8 cellular contexts compared by ENCODE assay signal in the genomic region with DNA sequence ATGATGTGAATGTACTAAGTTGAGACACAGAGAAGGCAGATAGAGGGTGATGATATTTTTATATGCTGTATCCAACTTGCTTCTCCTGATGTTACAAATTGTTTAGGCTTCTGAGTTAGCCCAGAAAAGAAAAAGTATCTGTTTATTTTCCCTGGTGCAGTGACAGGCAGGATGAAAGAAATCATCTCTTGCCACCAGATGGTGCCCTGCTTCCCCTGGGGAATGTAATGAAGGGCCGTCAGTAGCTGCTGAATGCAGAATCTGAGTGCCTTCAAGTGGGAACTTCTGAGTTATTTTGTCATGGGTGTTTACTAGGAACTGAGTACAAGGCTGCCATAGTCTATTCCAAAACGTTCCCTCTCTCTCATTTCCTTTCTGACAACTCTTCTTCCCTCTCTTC.
DNase-seq lines count a peak whose midpoint lies in the region; ATAC-seq, FAIRE-seq and TF ChIP-seq lines count a peak whose summit lies in the region.

No MANE protein-coding gene starts in this region.

- no peaks in the 10 kb centered on the region for H3K79me2 ChIP-seq in SK-N-SH (ENCODE audit: insufficient read depth)
- H3K79me2 ChIP-seq in Loucy (ENCODE audit: insufficient read depth, low read length) = no peaks in the 10 kb centered on the region
- H3K79me2 ChIP-seq in keratinocyte (ENCODE audit: control insufficient read depth, insufficient read depth, low read length) = no peaks in the 10 kb centered on the region

- no peak overlapping the region for H3K4me2 ChIP-seq in SK-N-SH
- H3K4me2 ChIP-seq in Loucy (ENCODE audit: low read depth, low read length, poor library complexity, severe bottlenecking) = no peak overlapping the region
- no peak overlapping the region for H3K4me2 ChIP-seq in keratinocyte (ENCODE audit: control insufficient read depth, extremely low read depth, insufficient read depth, low read depth, low read length)

- H2AFZ ChIP-seq in SK-N-SH (ENCODE audit: low read depth) (no peak overlapping the region), Loucy (ENCODE audit: low read length) (peak overlapping the region; percentile 82), keratinocyte (ENCODE audit: control insufficient read depth, low read length) (no peak overlapping the region)

- H4K20me1 ChIP-seq in SK-N-SH (ENCODE audit: insufficient read depth) (no peaks in the 10 kb centered on the region), Loucy (ENCODE audit: insufficient read depth, low read length, poor library complexity, severe bottlenecking) (no peaks in the 10 kb centered on the region), keratinocyte (ENCODE audit: control insufficient read depth, extremely low read depth, insufficient read depth, low read length) (no peaks in the 10 kb centered on the region)

- peak; percentile 42; the same call in 1 of the 2 replicates for TF ChIP-seq CTCF in SK-N-SH (IDR thresholded peaks at IDR 0.05)
- peak; percentile 82 for TF ChIP-seq CTCF in Loucy (conservative IDR thresholded peaks at IDR 0.05; ENCODE audit: low read length)
- peak; percentile 31 to 75 (median 64) for TF ChIP-seq CTCF in keratinocyte (optimal IDR thresholded peaks at IDR 0.05 in 1 of 3, IDR thresholded peaks at IDR 0.05 in 1 of 3, conservative IDR thresholded peaks at IDR 0.05 in 1 of 3; ENCODE audit: extremely low read depth in 1 of 3, insufficient read depth in 2 of 3, low read length in 3 of 3)

- H3K36me3 ChIP-seq in SK-N-SH (replicated peaks in 1 of 2; ENCODE audit: control insufficient read depth in 1 of 2, insufficient read depth in 2 of 2, low read length in 1 of 2) (no peaks in the 10 kb centered on the region), Loucy (ENCODE audit: insufficient read depth, low read length) (no peaks in the 10 kb centered on the region), keratinocyte (ENCODE audit: control insufficient read depth in 2 of 2, extremely low read depth in 1 of 2, insufficient read depth in 2 of 2, low read length in 2 of 2) (no peaks in the 10 kb centered on the region)

- no peaks in the 10 kb centered on the region for H3K4me1 ChIP-seq in SK-N-SH (ENCODE audit: control insufficient read depth in 1 of 2, insufficient read depth in 2 of 2, low read depth in 1 of 2, low read length in 1 of 2)
- H3K4me1 ChIP-seq in Loucy (ENCODE audit: insufficient read depth, low read length, poor library complexity, severe bottlenecking) = peaks cover 3% of the 10 kb centered on the region
- H3K4me1 ChIP-seq in keratinocyte (ENCODE audit: control insufficient read depth, extremely low read depth, insufficient read depth, low read length) = no peaks in the 10 kb centered on the region

- H3K9ac ChIP-seq in SK-N-SH (no peak overlapping the region), Loucy (ENCODE audit: low read depth, low read length, poor library complexity, severe bottlenecking) (no peak overlapping the region), keratinocyte (ENCODE audit: control insufficient read depth, extremely low read depth, insufficient read depth, low read length) (no peak overlapping the region)

- H3F3A ChIP-seq in SK-N-SH (replicated peaks; ENCODE audit: insufficient read depth) (no peaks in the 10 kb centered on the region), Loucy (ENCODE audit: low read depth) (no peaks in the 10 kb centered on the region)

- no peak for ATAC-seq in SK-N-SH treated with all-trans-retinoic acid at 6 μM for 48 hours
- no peak for ATAC-seq in HG03457 (IDR thresholded peaks at IDR 0.05; ENCODE audit: unreplicated experiment)
- no peak for ATAC-seq in GM19035 (IDR thresholded peaks at IDR 0.05; ENCODE audit: unreplicated experiment)
- no peak for ATAC-seq in HG03280 (IDR thresholded peaks at IDR 0.05; ENCODE audit: unreplicated experiment)

- no peak overlapping the region for H3K27ac ChIP-seq in SK-N-SH (ENCODE audit: low read depth in 2 of 2, low read length in 1 of 2)
- no peak overlapping the region for H3K27ac ChIP-seq in keratinocyte (ENCODE audit: control insufficient read depth, insufficient read depth, low read length)

- dilution Hi-C loops in keratinocyte (cut with MboI; ENCODE audit: extremely low pct_ligation_motif_present, low sequenced_read_pairs) = no loop called here

- no peak overlapping the region for H3K4me3 ChIP-seq in SK-N-SH (ENCODE audit: low read depth in 2 of 2, low read length in 1 of 2)
- H3K4me3 ChIP-seq in Loucy (ENCODE audit: low read length, poor library complexity, severe bottlenecking) = no peak overlapping the region
- no peak overlapping the region for H3K4me3 ChIP-seq in keratinocyte (ENCODE audit: control insufficient read depth in 2 of 3, extremely low read depth in 1 of 3, insufficient read depth in 2 of 3, low read depth in 1 of 3, low read length in 3 of 3)

- POLR2A ChIA-PET in SK-N-SH (lab: Yijun Ruan, JAX) = no interaction called here

- FAIRE-seq in keratinocyte (lab: Jason Lieb, UNC) = no peak

- no peaks in the 10 kb centered on the region for H3K9me1 ChIP-seq in keratinocyte (ENCODE audit: control insufficient read depth, extremely low read depth, insufficient read depth, low read length)

- DNase-seq in SK-N-SH = peak; percentile 53
- peak; percentile 26 for DNase-seq in amniotic stem cell (lab: John Stamatoyannopoulos, UW)
- no peak for DNase-seq in keratinocyte (ENCODE audit: low read depth, low spot score)

- H3K9me3 ChIP-seq in SK-N-SH = no peaks in the 10 kb centered on the region; the same call in 1 of the 2 replicates
- H3K9me3 ChIP-seq in Loucy (ENCODE audit: insufficient read depth, low read depth, low read length) = no peaks in the 10 kb centered on the region
- no peaks in the 10 kb centered on the region for H3K9me3 ChIP-seq in keratinocyte (ENCODE audit: control insufficient read depth, low read depth, low read length)

- H3K9me2 ChIP-seq in SK-N-SH (no peaks in the 10 kb centered on the region), Loucy (replicated peaks; ENCODE audit: low read depth, low read length) (no peaks in the 10 kb centered on the region)

- H3K27me3 ChIP-seq in SK-N-SH (ENCODE audit: insufficient read depth) = no peaks in the 10 kb centered on the region
- H3K27me3 ChIP-seq in Loucy (ENCODE audit: insufficient read depth, low read length, poor library complexity, severe bottlenecking) = no peaks in the 10 kb centered on the region
- H3K27me3 ChIP-seq in keratinocyte (ENCODE audit: control insufficient read depth, extremely low read depth, insufficient read depth, low read length) = no peaks in the 10 kb centered on the region

- WGBS in SK-N-SH (ENCODE audit: low lambda C conversion rate) = 0% methylated on average over 1 of the region's 2 CpGs

- CTCF ChIA-PET in SK-N-SH (lab: Yijun Ruan, JAX) = interaction anchor here (0.6 to 2.8 kb wide), 27 partner anchors 8 to 431 kb away, joined by 3 to 41 read pairs (median 3); no protein-coding TSS in a partner anchor

- TF ChIP-seq RAD21 in SK-N-SH (IDR thresholded peaks at IDR 0.05; ENCODE audit: low read length) = peak; percentile 87

- no peak for TF ChIP-seq EP300 in SK-N-SH (IDR thresholded peaks at IDR 0.05; ENCODE audit: borderline replicate concordance in 1 of 2, low read depth in 1 of 2, low read length in 1 of 2)

TF ChIP-seq in SK-N-SH, 30 proteins besides CTCF, POLR2A, EP300 and RAD21:
- no peak for TF ChIP-seq NFIC (IDR thresholded peaks at IDR 0.05; ENCODE audit: borderline replicate concordance)
- TF ChIP-seq SMC3 (IDR thresholded peaks at IDR 0.05; ENCODE audit: low read depth, low read length) = peak; percentile 81

TF ChIP-seq in SK-N-SH treated with all-trans-retinoic acid at 6 μM for 48 hours, 23 proteins besides CTCF, POLR2A, EP300 and RAD21:
- TF ChIP-seq TCF4 (CRISPR knock-in tag; IDR thresholded peaks at IDR 0.05; ENCODE audit: borderline replicate concordance) (no peak), GLIS3 (CRISPR knock-in tag; IDR thresholded peaks at IDR 0.05) (no peak), ZNF565 (CRISPR knock-in tag; conservative IDR thresholded peaks at IDR 0.05; ENCODE audit: low read depth) (no peak), POU6F1 (CRISPR knock-in tag; IDR thresholded peaks at IDR 0.05; ENCODE audit: borderline replicate concordance, low read depth) (no peak), CREB5 (CRISPR knock-in tag; IDR thresholded peaks at IDR 0.05; ENCODE audit: low read depth) (no peak), ZNF8 (CRISPR knock-in tag; IDR thresholded peaks at IDR 0.05) (no peak)
